ENCODE assay signal across 14 cellular contexts in the genomic region with DNA sequence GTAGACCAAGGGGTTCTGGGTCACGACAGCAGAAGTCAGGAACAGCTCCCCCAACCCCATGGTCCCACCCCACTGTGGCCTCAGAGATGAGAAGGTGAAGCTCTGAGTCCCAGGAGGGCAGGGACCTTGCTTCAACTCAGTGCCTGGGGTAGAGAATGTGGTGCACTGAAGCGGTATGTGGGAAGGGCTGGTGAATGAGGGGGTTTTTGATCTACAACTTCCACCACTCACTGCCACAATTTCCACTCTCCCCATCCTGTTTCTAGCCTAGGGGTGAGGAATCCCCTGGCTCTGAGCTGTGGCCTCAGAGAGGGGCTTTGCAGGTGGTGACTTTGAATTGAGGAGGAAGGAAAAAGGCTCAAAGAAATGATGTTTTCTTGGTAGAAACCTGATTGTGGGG. TPM values are rescaled to one million over a fixed set of nuclear protein-coding genes. Genes with fewer than 3 reads are reported as not detected.
A peak's percentile ranks its signal among the peaks of the same experiment; 100 is the strongest.
DNase-seq lines count a peak whose midpoint lies in the region; ATAC-seq and TF ChIP-seq lines count a peak whose summit lies in the region.
"Had no signal": no experiment of that assay in that cellular context is flagged by ENCODE, and none has a peak within 500 bp of the region (broad histone marks: within the 10 kb centered on the region; RNA-seq: fewer than 3 reads in every experiment).

No MANE protein-coding gene starts in this region.

- no peak overlapping the region for H3K4me3 Mint-ChIP-seq in stimulated activated memory B cell treated with anti-CD40 and anti-IgM and Interleukin-4, amounts not matched to agents 10 μg/mL and 1 μg/mL and 100 μg/mL, for 72 hours
- H3K4me3 Mint-ChIP-seq in mesothelial cell of epicardium = no peak overlapping the region

- H3K27me3 Mint-ChIP-seq in stimulated activated memory B cell treated with anti-CD40 and anti-IgM and Interleukin-4, amounts not matched to agents 10 μg/mL and 1 μg/mL and 100 μg/mL, for 72 hours = no peaks in the 10 kb centered on the region
- no peaks in the 10 kb centered on the region for H3K27me3 Mint-ChIP-seq in mesothelial cell of epicardium (ENCODE audit: low read depth)
- H3K27me3 Mint-ChIP-seq: IgD-negative memory B cell had no signal

- H3K79me2 ChIP-seq in GM23248 (ENCODE audit: insufficient read depth) = no peaks in the 10 kb centered on the region

- no peak for TF ChIP-seq CTCF in left lung (IDR thresholded peaks at IDR 0.05)
- no peak for TF ChIP-seq CTCF in mesothelial cell of epicardium (IDR thresholded peaks at IDR 0.05; ENCODE audit: unreplicated experiment)

- peaks cover 41% of the 10 kb centered on the region for H3F3A ChIP-seq in GM23248 (ENCODE audit: insufficient read depth)

- no peak overlapping the region for H2AFZ ChIP-seq in GM23248

- peak overlapping the region; percentile 57 for H3K4me2 ChIP-seq in GM23248 (ENCODE audit: unreplicated experiment)

- intact Hi-C loops in left lung (cut with DNase I) = no loop called here

- H3K36me3 Mint-ChIP-seq in stimulated activated memory B cell treated with anti-CD40 and anti-IgM and Interleukin-4, amounts not matched to agents 10 μg/mL and 1 μg/mL and 100 μg/mL, for 72 hours = peaks cover 42% of the 10 kb centered on the region
- H3K36me3 Mint-ChIP-seq in mesothelial cell of epicardium = no peaks in the 10 kb centered on the region

- peak overlapping the region; percentile 14 for H3K9ac ChIP-seq in GM23248
- peak overlapping the region; percentile 29 for H3K9ac ChIP-seq in adipocyte (ENCODE audit: low read length)

- H3K9me2 ChIP-seq in GM23248 (ENCODE audit: insufficient read depth) = no peaks in the 10 kb centered on the region

- H3K9me3 Mint-ChIP-seq in stimulated activated memory B cell treated with anti-CD40 and anti-IgM and Interleukin-4, amounts not matched to agents 10 μg/mL and 1 μg/mL and 100 μg/mL, for 72 hours = no peaks in the 10 kb centered on the region
- no peaks in the 10 kb centered on the region for H3K9me3 Mint-ChIP-seq in mesothelial cell of epicardium
- H3K9me3 Mint-ChIP-seq: IgD-negative memory B cell had no signal

- H3K4me1 ChIP-seq in GM23248 (ENCODE audit: insufficient read depth) = peaks cover 34% of the 10 kb centered on the region
- H3K4me1 ChIP-seq in adipocyte (ENCODE audit: control insufficient read depth, insufficient read depth, low read length) = peaks cover 42% of the 10 kb centered on the region
- no peaks in the 10 kb centered on the region for H3K4me1 ChIP-seq in left lung
- H3K4me1 ChIP-seq: SJSA1 had no signal

- H3K9me3 ChIP-seq in GM23248 (ENCODE audit: low read depth) = no peaks in the 10 kb centered on the region
- no peaks in the 10 kb centered on the region for H3K9me3 ChIP-seq in adipocyte (ENCODE audit: control insufficient read depth, low read length)
- H3K9me3 ChIP-seq in left lung = no peaks in the 10 kb centered on the region
- H3K9me3 ChIP-seq: BE2C, SJSA1 had no signal

- peak overlapping the region; percentile 21 for H3K27ac Mint-ChIP-seq in stimulated activated memory B cell treated with anti-CD40 and anti-IgM and Interleukin-4, amounts not matched to agents 10 μg/mL and 1 μg/mL and 100 μg/mL, for 72 hours
- no peak overlapping the region for H3K27ac Mint-ChIP-seq in mesothelial cell of epicardium

- DNase-seq in GM23248 = no peak
- no peak for DNase-seq in adipocyte (ENCODE audit: low read depth)
- no peak for DNase-seq in left lung
- DNase-seq in NCI-H526 treated with DMSO at 0.1 percent for 48 hours (lab: John Stamatoyannopoulos, UW) = no peak
- no peak for DNase-seq in activated CD4-positive, CD25-positive, alpha-beta regulatory T cell treated with anti-CD3 and anti-CD28 coated beads, Interleukin-2, amount 50 U/mL, for 72 hours
- no peak for DNase-seq in NCI-H510A treated with DMSO at 0.1 percent for 48 hours (lab: John Stamatoyannopoulos, UW)
- DNase-seq in mesothelial cell of epicardium (ENCODE audit: low spot score in 2 of 2, unreplicated experiment in 2 of 2) = no peak
- DNase-seq: activated naive CD4-positive, alpha-beta T cell; BE2C; cortex of kidney; stimulated activated CD4-positive, alpha-beta T cell treated with anti-CD3 and anti-CD28 coated beads, Interleukin-4, amount 100 ng/mL, for 1 hour had no signal

- 89 to 95% methylated on average over 2 of the region's 2 CpGs for WGBS in GM23248 (ENCODE audit: low coverage in 1 of 2, low lambda C conversion rate in 2 of 2, missing lambda C conversion rate in 2 of 2), 2 experiments

- no peaks in the 10 kb centered on the region for H4K20me1 ChIP-seq in GM23248 (ENCODE audit: insufficient read depth)

- peak overlapping the region; percentile 84 for H3K27ac ChIP-seq in GM23248
- peak overlapping the region; percentile 16 to 71 for H3K27ac ChIP-seq in left lung
- H3K27ac ChIP-seq: SJSA1 had no signal

- H3K4me3 ChIP-seq in GM23248 (no peak overlapping the region), adipocyte (ENCODE audit: low read length) (peak overlapping the region; percentile 21), left lung (no peak overlapping the region)
- H3K4me3 ChIP-seq: SJSA1 had no signal

- ATAC-seq in left lung = peak; percentile 26
- ATAC-seq in stimulated activated memory B cell treated with anti-CD40 and anti-IgM and Interleukin-4, amounts not matched to agents 10 μg/mL and 1 μg/mL and 100 μg/mL, for 72 hours = no peak

- H3K4me1 Mint-ChIP-seq in stimulated activated memory B cell treated with anti-CD40 and anti-IgM and Interleukin-4, amounts not matched to agents 10 μg/mL and 1 μg/mL and 100 μg/mL, for 72 hours = peaks cover 52% of the 10 kb centered on the region
- H3K4me1 Mint-ChIP-seq in mesothelial cell of epicardium = no peaks in the 10 kb centered on the region

- H3K27me3 ChIP-seq in GM23248 (replicated peaks; ENCODE audit: insufficient read depth) (no peaks in the 10 kb centered on the region), adipocyte (replicated peaks; ENCODE audit: control insufficient read depth, insufficient read depth, low read length) (no peaks in the 10 kb centered on the region), left lung (no peaks in the 10 kb centered on the region)
- H3K27me3 ChIP-seq: BE2C, SJSA1 had no signal

- H3K36me3 ChIP-seq in GM23248 (ENCODE audit: low read depth) (no peaks in the 10 kb centered on the region), adipocyte (ENCODE audit: control insufficient read depth, insufficient read depth, low read length, severe bottlenecking) (peaks cover 5% of the 10 kb centered on the region), left lung (no peaks in the 10 kb centered on the region)
- H3K36me3 ChIP-seq: BE2C, SJSA1 had no signal

- in situ Hi-C loops in GM23248 (cut with MboI) = no loop called here

RNA-seq across cellular contexts. Expression of a gene that starts 44.9 kb away (rescaled TPM):
- total RNA-seq in GM23248 (2014; rRNA removed; shearing (Covaris generic)) = 84.1 and 132 TPM in 2 replicates
- polyA plus RNA-seq in GM23248 (2016; fragmentation: Nextera tagmentation; extraction: Ambion mirVana) = 376 and 408 TPM in 2 replicates
- total RNA-seq in left lung = 100 to 1,000 TPM; 234 to 278 TPM
- total RNA-seq in mesothelial cell of epicardium = 161 to 179 TPM (median 176 TPM) in 3 replicates
